In genomic region chr5:35230043-35230611, GRCh38 we compare ENCODE assay signal across 9 cellular contexts. TPM values are rescaled to one million over a fixed set of nuclear protein-coding genes. Genes with fewer than 3 reads are reported as not detected.
A peak's percentile ranks its signal among the peaks of the same experiment; 100 is the strongest.
DNase-seq lines count a peak whose midpoint lies in the region; ATAC-seq and TF ChIP-seq lines count a peak whose summit lies in the region.
"Had no signal": no experiment of that assay in that cellular context is flagged by ENCODE, and none has a peak within 500 bp of the region (broad histone marks: within the 10 kb centered on the region; RNA-seq: fewer than 3 reads in every experiment).

Gene PRLR (minus strand): TSS chr5:35230487. CDS start chr5:35089620, 140,867 bp downstream.

- no peak within 1 kb of the TSS for H3T11ph ChIP-seq in H9 (ENCODE audit: low read length)

- H3K23me2 ChIP-seq in H9 (ENCODE audit: insufficient read length, low read depth, low read length, poor library complexity, severe bottlenecking), result peaks cover 9% of the 10 kb centered on the region

- H3K14ac ChIP-seq in H9 (ENCODE audit: insufficient read depth, low read length), result peak within 1 kb of the TSS; percentile 72; the same call in 1 of the 2 replicates

- H3K4me3 ChIP-seq in GM06990 (replicated peaks; ENCODE audit: low read depth, low read length), result peak within 1 kb of the TSS; percentile 29
- peak within 1 kb of the TSS; percentile 69 to 78 for H3K4me3 ChIP-seq in duodenal mucosa (ENCODE audit: low read depth in 1 of 2, low read length in 2 of 2)
- peak within 1 kb of the TSS; percentile 32 to 59 (median 43) for H3K4me3 ChIP-seq in upper lobe of left lung

- H2AK5ac ChIP-seq in H9 (ENCODE audit: insufficient read length, low read length), result no peak within 1 kb of the TSS

- H3K27me3 ChIP-seq in GM06990 (replicated peaks; ENCODE audit: control insufficient read depth, insufficient read depth, low read length) (no peaks in the 10 kb centered on the region; the same call in 1 of the 2 replicates), H9 (ENCODE audit: insufficient read depth, low read length) (no peaks in the 10 kb centered on the region), duodenal mucosa (ENCODE audit: control insufficient read depth in 1 of 2, insufficient read depth in 2 of 2, low read length in 2 of 2) (peaks cover 0 to 6% of the 10 kb centered on the region in 2 donors), upper lobe of left lung (peaks cover 0 to 9% (median 2%) of the 10 kb centered on the region in 4 donors)

- no peak within 1 kb of the TSS for H2BK15ac ChIP-seq in H9 (ENCODE audit: low read depth, low read length)

- DNase-seq in GM06990 (ENCODE audit: extremely low read depth, insufficient read length), result peak; percentile 34
- DNase-seq in H9, result peak; percentile 42
- DNase-seq in NOMO-1 (lab: John Stamatoyannopoulos, UW; ENCODE audit: unreplicated experiment in 2 of 2), result peak; percentile 76 to 97
- peak in 1 of 2 donors; percentile 13 for DNase-seq in memory B cell (ENCODE audit: low spot score in 2 of 2)
- DNase-seq in upper lobe of left lung, result peak; percentile 35 to 84
- no peak for DNase-seq in SHP77 treated with DMSO at 0.1 percent for 48 hours (lab: John Stamatoyannopoulos, UW)
- no peak for DNase-seq in stimulated activated CD4-positive, alpha-beta T cell treated with anti-CD3 and anti-CD28 coated beads, Interleukin-1b, Interleukin-23, amount 100 ng/mL, for 48 hours

- H3K4ac ChIP-seq in H9 (ENCODE audit: low read depth, low read length), result no peak within 1 kb of the TSS

- H3K4me3 Mint-ChIP-seq in H9, result peak within 1 kb of the TSS; percentile 82 to 94
- peak within 1 kb of the TSS; percentile 81 for H3K4me3 Mint-ChIP-seq in memory B cell
- H3K4me3 Mint-ChIP-seq: T-helper 1 cell treated with Interleukin-12 subunit alpha and Interleukin-12 subunit beta and Interleukin-4 antibody, amounts not matched to agents 30 μg/mL and 1 μg/mL, for 36 hours had no signal

- no peak within 1 kb of the TSS for H2BK5ac ChIP-seq in H9 (ENCODE audit: insufficient read length, low read length)

- H4K91ac ChIP-seq in H9 (ENCODE audit: insufficient read length, low read depth, low read length), result no peak within 1 kb of the TSS

- no peak within 1 kb of the TSS for H3K56ac ChIP-seq in H9 (ENCODE audit: insufficient read length, low read depth, low read length)

- H3K27me3 Mint-ChIP-seq in H9 (ENCODE audit: low read depth), result peaks cover 8% of the 10 kb centered on the region
- H3K27me3 Mint-ChIP-seq in memory B cell, result peaks cover 15% of the 10 kb centered on the region

- H4K5ac ChIP-seq in H9 (ENCODE audit: insufficient read length, low read depth, low read length), result no peak within 1 kb of the TSS

- no peak for TF ChIP-seq EP300 in upper lobe of left lung (IDR thresholded peaks at IDR 0.05)

- H4K20me1 ChIP-seq in H9 (ENCODE audit: control insufficient read depth, insufficient read depth, insufficient read length), result no peaks in the 10 kb centered on the region

- ATAC-seq in memory B cell (ENCODE audit: low read depth) (peak; percentile 31), upper lobe of left lung (ENCODE audit: low FRiP score in 2 of 2) (peak in 1 of 2 donors; percentile 74)

- no peak for TF ChIP-seq POLR2A in upper lobe of left lung (IDR thresholded peaks at IDR 0.05)

- no peaks in the 10 kb centered on the region for H3K79me1 ChIP-seq in H9 (ENCODE audit: insufficient read depth, low read depth, low read length, poor library complexity, severe bottlenecking)

- no peaks in the 10 kb centered on the region for H3K79me2 ChIP-seq in H9 (ENCODE audit: insufficient read depth, low read length)

- H3K4me1 ChIP-seq in H9 (ENCODE audit: insufficient read depth, low read length) (0 out of 2 replicates have a peak, but pooled peaks cover 2% of the 10 kb centered on the region), duodenal mucosa (ENCODE audit: control insufficient read depth in 1 of 2, insufficient read depth in 2 of 2, low read length in 2 of 2) (peaks cover 5 to 15% of the 10 kb centered on the region in 2 donors), upper lobe of left lung (peaks cover 13 to 17% (median 14%) of the 10 kb centered on the region in 4 donors)

- H3K36me3 Mint-ChIP-seq in H9 (ENCODE audit: insufficient read depth in 1 of 3, low read depth in 3 of 3) (peaks cover 0 to 13% (median 0%) of the 10 kb centered on the region in 3 experiments; a peak in 2 of 7 replicates), memory B cell (no peaks in the 10 kb centered on the region)

- peak within 1 kb of the TSS; percentile 78 to 98 (median 96) for H3K27ac Mint-ChIP-seq in H9
- H3K27ac Mint-ChIP-seq in memory B cell, result peak within 1 kb of the TSS; percentile 17
- H3K27ac Mint-ChIP-seq: T-helper 1 cell treated with Interleukin-12 subunit alpha and Interleukin-12 subunit beta and Interleukin-4 antibody, amounts not matched to agents 30 μg/mL and 1 μg/mL, for 36 hours had no signal

- no peaks in the 10 kb centered on the region for H3K36me3 ChIP-seq in GM06990 (ENCODE audit: control insufficient read depth, insufficient read depth, low read length)
- H3K36me3 ChIP-seq in duodenal mucosa (ENCODE audit: control insufficient read depth in 1 of 2, insufficient read depth in 2 of 2, low read length in 2 of 2), result no peaks in the 10 kb centered on the region
- no peaks in the 10 kb centered on the region for H3K36me3 ChIP-seq in upper lobe of left lung

- no peak within 1 kb of the TSS for H2BK20ac ChIP-seq in H9 (ENCODE audit: low read depth, low read length, poor library complexity, severe bottlenecking)

- H3K9me3 Mint-ChIP-seq in H9 (no peaks in the 10 kb centered on the region; a peak in 1 of 5 replicates), memory B cell (no peaks in the 10 kb centered on the region)
- H3K9me3 Mint-ChIP-seq: T-helper 1 cell treated with Interleukin-12 subunit alpha and Interleukin-12 subunit beta and Interleukin-4 antibody, amounts not matched to agents 30 μg/mL and 1 μg/mL, for 36 hours had no signal

- no peaks in the 10 kb centered on the region for H3K9me3 ChIP-seq in H9 (ENCODE audit: control insufficient read depth, low read depth, low read length)
- no peaks in the 10 kb centered on the region for H3K9me3 ChIP-seq in duodenal mucosa (ENCODE audit: control insufficient read depth in 1 of 2, low read length in 2 of 2)
- H3K9me3 ChIP-seq in upper lobe of left lung, result no peaks in the 10 kb centered on the region

- peak within 1 kb of the TSS; percentile 54 for H2BK120ac ChIP-seq in H9 (ENCODE audit: low read depth, low read length, poor library complexity, severe bottlenecking)

- H4K8ac ChIP-seq in H9 (replicated peaks; ENCODE audit: insufficient read length, low read depth, low read length), result no peak within 1 kb of the TSS

- H3K23ac ChIP-seq in H9 (ENCODE audit: insufficient read length, low read depth, low read length), result no peak within 1 kb of the TSS

- peak within 1 kb of the TSS; percentile 60 for H3K9ac ChIP-seq in H9 (ENCODE audit: extremely low read depth, insufficient read length, low read length)
- H3K9ac ChIP-seq in duodenal mucosa (ENCODE audit: low read depth in 1 of 2, low read length in 2 of 2), result peak within 1 kb of the TSS; percentile 53 to 67

- WGBS in H9 (ENCODE audit: extremely low coverage, insufficient read length, low lambda C conversion rate), result no CpG with 5 or more reads among the region's 42 CpGs
- WGBS in upper lobe of left lung, 2 donors, result 2 to 6% methylated on average over 2 to 31 of the region's 42 CpGs

- H3K4me1 Mint-ChIP-seq in H9, result peaks cover 17 to 24% of the 10 kb centered on the region in 2 experiments
- H3K4me1 Mint-ChIP-seq in memory B cell, result peaks cover 12% of the 10 kb centered on the region

- H3K4me2 ChIP-seq in H9 (ENCODE audit: insufficient read depth, insufficient read length, low read length), result peak within 1 kb of the TSS; percentile 51

- H2BK12ac ChIP-seq in H9 (ENCODE audit: insufficient read length, low read depth, low read length), result no peak within 1 kb of the TSS

- TF ChIP-seq CTCF in GM06990 (IDR thresholded peaks at IDR 0.05; ENCODE audit: insufficient read depth, low read length, poor library complexity, severe bottlenecking) (no peak), H9 (conservative IDR thresholded peaks at IDR 0.05) (peak; percentile 27; the same call in 1 of the 3 replicates), upper lobe of left lung (IDR thresholded peaks at IDR 0.05) (no peak)

- peak within 1 kb of the TSS; percentile 83 for H2AFZ ChIP-seq in H9 (ENCODE audit: low read length)

- no peak within 1 kb of the TSS for H3K27ac ChIP-seq in H9 (ENCODE audit: insufficient read length, low read depth, low read length)
- peak within 1 kb of the TSS; percentile 30 for H3K27ac ChIP-seq in duodenal mucosa (ENCODE audit: low read depth, low read length)
- no peak within 1 kb of the TSS for H3K27ac ChIP-seq in upper lobe of left lung

- peak within 1 kb of the TSS; percentile 74 for H3K18ac ChIP-seq in H9 (ENCODE audit: insufficient read length, low read depth, low read length)

RNA-seq across cellular contexts. Expression of gene PRLR, which starts in this region (rescaled TPM):
- total RNA-seq in H9 (2021) (2.5 TPM in 2 replicates), upper lobe of left lung (1 to 10 TPM in 4 of 6 donors, under 1 TPM in 1, not detected in 1; 0.49 to 3.6 (median 1.8) TPM)

Comparison
In these comparisons a context has a peak if more than half of its experiments do, and no peak if none do; other contexts are left out.
1. DNase-seq: peak in GM06990 (single experiment), H9 (single experiment), NOMO-1 (2 of 2) and upper lobe of left lung (2 of 2); none in SHP77 treated with DMSO at 0.1 percent for 48 hours (single experiment) and stimulated activated CD4-positive, alpha-beta T cell treated with anti-CD3 and anti-CD28 coated beads, Interleukin-1b, Interleukin-23, amount 100 ng/mL, for 48 hours (single experiment).
2. Peak in every context shown above with its lines, with median percentiles within 50 percentile points of each other: H3K4me3 ChIP-seq.